ENCODE assay signal across 8 cellular contexts in genomic region chr19:34772697-34773554, GRCh38. TPM values are rescaled to one million over a fixed set of nuclear protein-coding genes. Genes with fewer than 3 reads are reported as not detected.
A peak's percentile ranks its signal among the peaks of the same experiment; 100 is the strongest.
DNase-seq lines count a peak whose midpoint lies in the region; ATAC-seq and TF ChIP-seq lines count a peak whose summit lies in the region.

ZNF599 (minus strand) TSS chr19:34773215; CDS start chr19:34772841, 374 bp downstream.

- H3K9me3 ChIP-seq in left lung = peaks cover 0 to 12% of the 10 kb centered on the region in 2 donors

- intact Hi-C loops in activated CD4-positive, alpha-beta T cell treated with anti-CD3 and anti-CD28 coated beads, Interleukin-2, amount 10 ng/mL, durations not matched to agents 24 days and 14 days (cut with micrococcal nuclease) = loop anchor here (1.0 kb wide), 2 partner anchors 39 to 96 kb away; partner anchors contain the start of genes SCGB2B2, ZNF181 and ZNF302
- intact Hi-C loops in left lung (cut with DNase I) = no loop called here

- peaks cover 0 to 13% of the 10 kb centered on the region in 2 donors for H3K36me3 ChIP-seq in left lung

- H3K27me3 ChIP-seq in left lung = no peaks in the 10 kb centered on the region

- peaks cover 2% of the 10 kb centered on the region for H3K27me3 Mint-ChIP-seq in activated CD4-positive, alpha-beta T cell treated with anti-CD3 and anti-CD28 coated beads, Interleukin-2, amount 10 ng/mL, durations not matched to agents 24 days and 14 days

- peak; percentile 90 for ATAC-seq in GM18873 (IDR thresholded peaks at IDR 0.05; ENCODE audit: low FRiP score, unreplicated experiment)
- ATAC-seq in HG03135 (IDR thresholded peaks at IDR 0.05; ENCODE audit: unreplicated experiment) = peak; percentile 95
- ATAC-seq in left lung = peak; percentile 100

- H3K36me3 Mint-ChIP-seq in activated CD4-positive, alpha-beta T cell treated with anti-CD3 and anti-CD28 coated beads, Interleukin-2, amount 10 ng/mL, durations not matched to agents 24 days and 14 days (ENCODE audit: low read depth) = peaks cover 12% of the 10 kb centered on the region

- peaks cover 0 to 7% of the 10 kb centered on the region in 2 donors for H3K4me1 ChIP-seq in left lung

- H3K27ac Mint-ChIP-seq in activated CD4-positive, alpha-beta T cell treated with anti-CD3 and anti-CD28 coated beads, Interleukin-2, amount 10 ng/mL, durations not matched to agents 24 days and 14 days = peak within 1 kb of the TSS; percentile 90

- H3K4me3 ChIP-seq in left lung = peak within 1 kb of the TSS; percentile 79 to 98

- no peak for TF ChIP-seq CTCF in left lung (IDR thresholded peaks at IDR 0.05)

- DNase-seq in AG08396 (ENCODE audit: low spot score) (peak; percentile 91), NCI-H2227 (lab: John Stamatoyannopoulos, UW; ENCODE audit: unreplicated experiment) (peak; percentile 100), dermis blood vessel endothelial cell (peak; percentile 92), left lung (peak; percentile 91 to 94)
- DNase-seq in activated CD4-positive, alpha-beta T cell treated with anti-CD3 and anti-CD28 coated beads, Interleukin-2, amount 10 ng/mL, durations not matched to agents 24 days and 14 days = peak; percentile 97
- peak; percentile 82 for DNase-seq in stimulated activated CD4-positive, alpha-beta T cell treated with anti-CD3 and anti-CD28 coated beads, Interleukin-2, amount 100 ng/mL, for 4 hours (ENCODE audit: low read depth)

- H3K4me1 Mint-ChIP-seq in activated CD4-positive, alpha-beta T cell treated with anti-CD3 and anti-CD28 coated beads, Interleukin-2, amount 10 ng/mL, durations not matched to agents 24 days and 14 days = peaks cover 16% of the 10 kb centered on the region

- H3K27ac ChIP-seq in left lung = peak within 1 kb of the TSS; percentile 75 to 84

- peaks cover 19% of the 10 kb centered on the region for H3K9me3 Mint-ChIP-seq in activated CD4-positive, alpha-beta T cell treated with anti-CD3 and anti-CD28 coated beads, Interleukin-2, amount 10 ng/mL, durations not matched to agents 24 days and 14 days

- peak within 1 kb of the TSS; percentile 92 for H3K4me3 Mint-ChIP-seq in activated CD4-positive, alpha-beta T cell treated with anti-CD3 and anti-CD28 coated beads, Interleukin-2, amount 10 ng/mL, durations not matched to agents 24 days and 14 days

RNA-seq across cellular contexts. Expression of gene ZNF599, which starts in this region (rescaled TPM):
- 2.2 and 2.4 TPM in 2 replicates for total RNA-seq in activated CD4-positive, alpha-beta T cell treated with anti-CD3 and anti-CD28 coated beads, Interleukin-2, amount 10 ng/mL, durations not matched to agents 24 days and 14 days
- 6.3 and 8.7 TPM in 2 replicates for total RNA-seq in dermis blood vessel endothelial cell
- total RNA-seq in left lung = 1 to 10 TPM; 6.4 to 6.6 TPM

Comparison
In these comparisons a context has a peak if more than half of its experiments do, and no peak if none do; other contexts are left out.
1. Peak in every context shown above with its lines: DNase-seq, ATAC-seq, H3K4me3 ChIP-seq and H3K27ac ChIP-seq.